ENCODE assay signal across 16 cellular contexts in genomic region chr2:43044093-43044614, GRCh38.
A peak's percentile ranks its signal among the peaks of the same experiment; 100 is the strongest.
DNase-seq lines count a peak whose midpoint lies in the region; ATAC-seq and TF ChIP-seq lines count a peak whose summit lies in the region.
"Had no signal": no experiment of that assay in that cellular context is flagged by ENCODE, and none has a peak within 500 bp of the region (broad histone marks: within the 10 kb centered on the region; RNA-seq: fewer than 3 reads in every experiment).

No MANE protein-coding gene starts in this region.

- H3F3A ChIP-seq in smooth muscle cell (ENCODE audit: low read depth) = no peaks in the 10 kb centered on the region

- WGBS in mesenchymal stem cell = 78% methylated on average over 10 of the region's 12 CpGs
- WGBS in smooth muscle cell (ENCODE audit: low lambda C conversion rate) = 75% methylated on average over 12 of the region's 12 CpGs

- H2BK15ac ChIP-seq in mesenchymal stem cell (ENCODE audit: low read depth, poor library complexity, severe bottlenecking) = peak overlapping the region; percentile 86

- no peaks in the 10 kb centered on the region for H3K27me3 ChIP-seq in DND-41 (ENCODE audit: insufficient read depth, low read length, poor library complexity)
- H3K27me3 ChIP-seq in ascending aorta = no peaks in the 10 kb centered on the region
- H3K27me3 ChIP-seq in mesenchymal stem cell (ENCODE audit: control insufficient read depth in 1 of 2, insufficient read depth in 1 of 2, low read length in 2 of 2) = no peaks in the 10 kb centered on the region
- H3K27me3 ChIP-seq in smooth muscle cell (ENCODE audit: low read depth) = no peaks in the 10 kb centered on the region
- H3K27me3 ChIP-seq: colonic mucosa had no signal

- H3K36me3 ChIP-seq in DND-41 (ENCODE audit: insufficient read depth, low read length) (no peaks in the 10 kb centered on the region), ascending aorta (no peaks in the 10 kb centered on the region), mesenchymal stem cell (ENCODE audit: control insufficient read depth in 1 of 2, insufficient read depth in 2 of 2, low read depth in 1 of 2, low read length in 2 of 2) (no peaks in the 10 kb centered on the region), smooth muscle cell (ENCODE audit: low read depth) (no peaks in the 10 kb centered on the region)
- H3K36me3 ChIP-seq: colonic mucosa had no signal

- H3K9me3 ChIP-seq in DND-41 (ENCODE audit: insufficient read depth, low read length, severe bottlenecking) (no peaks in the 10 kb centered on the region), ascending aorta (no peaks in the 10 kb centered on the region), mesenchymal stem cell (ENCODE audit: control insufficient read depth, low read length) (no peaks in the 10 kb centered on the region), smooth muscle cell (replicated peaks; ENCODE audit: low read depth) (no peaks in the 10 kb centered on the region)
- H3K9me3 ChIP-seq: colonic mucosa had no signal

- peak overlapping the region; percentile 82 to 91 for H3K18ac ChIP-seq in mesenchymal stem cell (ENCODE audit: low read depth in 1 of 2, low read length in 2 of 2)

- peak overlapping the region; percentile 96 for H4K91ac ChIP-seq in mesenchymal stem cell (ENCODE audit: low read length)

- no peak overlapping the region for H3K4me2 ChIP-seq in DND-41 (ENCODE audit: insufficient read depth, low read length)
- H3K4me2 ChIP-seq in mesenchymal stem cell (ENCODE audit: low read length, poor library complexity, severe bottlenecking) = no peak overlapping the region
- no peak overlapping the region for H3K4me2 ChIP-seq in smooth muscle cell

- H3K79me1 ChIP-seq in mesenchymal stem cell (replicated peaks; ENCODE audit: low read length, poor library complexity, severe bottlenecking) = no peaks in the 10 kb centered on the region

- peak overlapping the region; percentile 97 for H2BK120ac ChIP-seq in mesenchymal stem cell (ENCODE audit: low read depth, low read length)

- peak overlapping the region; percentile 89 for H2AK5ac ChIP-seq in mesenchymal stem cell (ENCODE audit: low read length, severe bottlenecking)

- H3K14ac ChIP-seq in mesenchymal stem cell (ENCODE audit: low read length in 2 of 2) = peak overlapping the region in 1 of 2 experiments; percentile 53

- H3K4ac ChIP-seq in mesenchymal stem cell (ENCODE audit: low read depth in 1 of 2, low read length in 2 of 2) = peak overlapping the region; percentile 71 to 85

- H3K27ac ChIP-seq in DND-41 (ENCODE audit: low read length) (peak overlapping the region; percentile 33; the same call in 1 of the 2 replicates), ascending aorta (peak overlapping the region; percentile 63 to 74), mesenchymal stem cell (ENCODE audit: low read length, poor library complexity, severe bottlenecking) (no peak overlapping the region), smooth muscle cell (ENCODE audit: low read depth) (peak overlapping the region; percentile 65)
- H3K27ac ChIP-seq: colonic mucosa had no signal

- H3K9ac ChIP-seq in DND-41 (ENCODE audit: low read depth, low read length) (no peak overlapping the region), mesenchymal stem cell (ENCODE audit: low read length) (no peak overlapping the region), smooth muscle cell (ENCODE audit: low read depth) (no peak overlapping the region)

- H4K8ac ChIP-seq in mesenchymal stem cell (ENCODE audit: low read length) = peak overlapping the region; percentile 74

- no peak for ATAC-seq in DND-41 (ENCODE audit: insufficient read depth, low read depth)
- no peak for ATAC-seq in GM21360 (IDR thresholded peaks at IDR 0.05; ENCODE audit: unreplicated experiment)
- ATAC-seq: stimulated activated effector memory CD8-positive, alpha-beta T cell treated with anti-CD3 and anti-CD28 coated beads, Interleukin-12 subunit alpha, Interleukin-12 subunit beta, amount 100 ng/mL, for 72 hours had no signal

- H3K4me1 ChIP-seq in DND-41 (ENCODE audit: insufficient read depth, low read length) (peaks cover 58% of the 10 kb centered on the region), ascending aorta (peaks cover 9 to 34% of the 10 kb centered on the region in 2 donors), mesenchymal stem cell (ENCODE audit: control insufficient read depth, insufficient read depth, low read depth, low read length) (peaks cover 49% of the 10 kb centered on the region), smooth muscle cell (ENCODE audit: low read depth) (peaks cover 35% of the 10 kb centered on the region)
- H3K4me1 ChIP-seq: colonic mucosa had no signal

- H3K79me2 ChIP-seq in DND-41 (ENCODE audit: insufficient read depth, low read length) = no peaks in the 10 kb centered on the region
- H3K79me2 ChIP-seq in smooth muscle cell (ENCODE audit: low read depth) = no peaks in the 10 kb centered on the region

- H3K23ac ChIP-seq in mesenchymal stem cell (ENCODE audit: low read length in 2 of 2) = no peak overlapping the region

- no peak for TF ChIP-seq CTCF in DND-41 (IDR thresholded peaks at IDR 0.05; ENCODE audit: borderline replicate concordance, extremely low read depth, low read length, poor library complexity, severe bottlenecking)
- no peak for TF ChIP-seq CTCF in ascending aorta (IDR thresholded peaks at IDR 0.05)
- no peak for TF ChIP-seq CTCF in smooth muscle cell (IDR thresholded peaks at IDR 0.05; ENCODE audit: borderline replicate concordance, insufficient read depth, poor library complexity, severe bottlenecking)

- no peak overlapping the region for H2AFZ ChIP-seq in DND-41 (ENCODE audit: low read depth, low read length)
- H2AFZ ChIP-seq in mesenchymal stem cell (ENCODE audit: low read depth, low read length) = no peak overlapping the region
- H2AFZ ChIP-seq in smooth muscle cell (ENCODE audit: low read depth) = peak overlapping the region; percentile 64

- intact Hi-C loops in ascending aorta (cut with DNase I) = loop anchor here (5.0 kb wide), 1 partner anchor 183 kb away; the partner anchor contains the start of gene ZFP36L2

- H2BK5ac ChIP-seq in mesenchymal stem cell (ENCODE audit: low read depth, low read length, poor library complexity, severe bottlenecking) = peak overlapping the region; percentile 82

- H3K4me3 ChIP-seq in DND-41 (ENCODE audit: low read depth in 1 of 2, low read length in 2 of 2) = no peak overlapping the region
- H3K4me3 ChIP-seq in ascending aorta = no peak overlapping the region
- no peak overlapping the region for H3K4me3 ChIP-seq in mesenchymal stem cell (ENCODE audit: insufficient read depth in 1 of 2, low read depth in 1 of 2, low read length in 2 of 2)
- no peak overlapping the region for H3K4me3 ChIP-seq in smooth muscle cell
- H3K4me3 ChIP-seq: colonic mucosa had no signal

- H4K20me1 ChIP-seq in DND-41 (ENCODE audit: insufficient read depth, low read length) (no peaks in the 10 kb centered on the region), smooth muscle cell (ENCODE audit: low read depth) (no peaks in the 10 kb centered on the region)

- peak overlapping the region; percentile 97 to 100 for H2BK12ac ChIP-seq in mesenchymal stem cell (ENCODE audit: low read length in 2 of 2)

- no peak for DNase-seq in DND-41
- no peak for DNase-seq in ascending aorta (ENCODE audit: low spot score in 2 of 2)
- no peak for DNase-seq in mesenchymal stem cell
- no peak for DNase-seq in smooth muscle cell (lab: John Stamatoyannopoulos, UW; ENCODE audit: unreplicated experiment)
- DNase-seq in NCI-H1417 (lab: John Stamatoyannopoulos, UW) = no peak
- no peak for DNase-seq in NAMALWA (ENCODE audit: low spot score)
- no peak for DNase-seq in NOMO-1 treated with DMSO at 0.1 percent for 48 hours (lab: John Stamatoyannopoulos, UW; ENCODE audit: unreplicated experiment)
- DNase-seq: activated CD4-positive, alpha-beta T cell treated with anti-CD3 and anti-CD28 coated beads, Interleukin-2, amount 10 ng/mL, durations not matched to agents 7 days and 5 days; CD8-positive, alpha-beta memory T cell; colonic mucosa; foreskin melanocyte; GOT3; NCI-H2227 treated with DMSO at 0.1 percent for 48 hours; SW 1271 had no signal
